25 cellular contexts compared by ENCODE assay signal in genomic region chr18:35236964-35237363, GRCh38. TPM values are rescaled to one million over a fixed set of nuclear protein-coding genes. Genes with fewer than 3 reads are reported as not detected.
DNase-seq lines count a peak whose midpoint lies in the region; ATAC-seq and TF ChIP-seq lines count a peak whose summit lies in the region.
"Had no signal": no experiment of that assay in that cellular context is flagged by ENCODE, and none has a peak within 500 bp of the region (broad histone marks: within the 10 kb centered on the region; RNA-seq: fewer than 3 reads in every experiment).

No MANE protein-coding gene starts in this region.

- CTCF ChIA-PET in HEK293 (lab: Yijun Ruan, JAX), result no interaction called here

- no peaks in the 10 kb centered on the region for H4K20me1 ChIP-seq in osteoblast (ENCODE audit: insufficient read depth, low read length)

- no peaks in the 10 kb centered on the region for H3K27me3 Mint-ChIP-seq in endodermal cell (ENCODE audit: insufficient read depth)
- H3K27me3 Mint-ChIP-seq: central memory CD8-positive, alpha-beta T cell; dendritic cell treated with granulocyte-macrophage colony-stimulating factor and Interleukin-4, amounts not matched to agents 40 ng/mL and 50 ng/mL, for 4 days; naive thymus-derived CD4-positive, alpha-beta T cell had no signal

- no peak for TF ChIP-seq CTCF in HEK293 (tag by site-specific recombination; IDR thresholded peaks at IDR 0.05)
- no peak for TF ChIP-seq CTCF in osteoblast (IDR thresholded peaks at IDR 0.05; ENCODE audit: extremely low read depth, low read depth, low read length)
- TF ChIP-seq CTCF in endodermal cell (conservative IDR thresholded peaks at IDR 0.05), result no peak

- peaks cover 2% of the 10 kb centered on the region for H3K36me3 Mint-ChIP-seq in endodermal cell (ENCODE audit: low read depth)
- H3K36me3 Mint-ChIP-seq: naive thymus-derived CD4-positive, alpha-beta T cell had no signal

- H3K27me3 ChIP-seq in osteoblast (ENCODE audit: insufficient read depth, low read length) (peaks cover 2% of the 10 kb centered on the region), endodermal cell (ENCODE audit: control insufficient read depth, insufficient read depth, low read length, poor library complexity, severe bottlenecking) (no peaks in the 10 kb centered on the region)
- H3K27me3 ChIP-seq: MG63, transverse colon had no signal

- peak; percentile 10 for DNase-seq in COLO829 (ENCODE audit: low spot score)
- DNase-seq in caudate nucleus (lab: John Stamatoyannopoulos, UW), result peak in 1 of 61 donors; percentile 4
- DNase-seq in osteoblast (ENCODE audit: insufficient read length, low spot score, missing footprints), result no peak
- no peak for DNase-seq in endodermal cell
- no peak for DNase-seq in NCI-H128 (lab: John Stamatoyannopoulos, UW; ENCODE audit: unreplicated experiment)
- DNase-seq: activated CD4-positive, alpha-beta T cell treated with anti-CD3 and anti-CD28 coated beads, Interleukin-2, amount 50 U/mL, for 48 hours; activated naive CD4-positive, alpha-beta T cell treated with Interleukin-2 at 50 U/mL for 16 hours; activated T-cell treated with anti-CD3 and anti-CD28 coated beads, Interleukin-2, amount 50 U/mL, for 72 hours; C1 segment of cervical spinal cord; Caco-2; KBM-7; MG63; naive thymus-derived CD4-positive, alpha-beta T cell; NCI-H2107; NCI-H446; psoas muscle; RPMI8226; stimulated activated CD4-positive, alpha-beta T cell treated with anti-CD3 and anti-CD28 coated beads, Interleukin-4, amount 100 ng/mL, for 1 hour; transverse colon had no signal

- H3K4me1 ChIP-seq in HEK293 (ENCODE audit: control insufficient read depth, insufficient read depth, low read length) (no peaks in the 10 kb centered on the region), osteoblast (ENCODE audit: insufficient read depth, low read length) (peaks cover 10% of the 10 kb centered on the region), endodermal cell (ENCODE audit: control insufficient read depth, insufficient read depth, low read length) (no peaks in the 10 kb centered on the region)
- H3K4me1 ChIP-seq: Caco-2 had no signal

- H3K4me2 ChIP-seq in osteoblast (ENCODE audit: insufficient read depth, low read length), result no peak overlapping the region

- H3K27ac ChIP-seq in HEK293 (ENCODE audit: extremely low read depth, low read depth, low read length) (no peak overlapping the region), caudate nucleus (ENCODE audit: low read depth, low read length) (peak overlapping the region; percentile 77), osteoblast (ENCODE audit: low read depth, low read length) (peak overlapping the region; percentile 13), endodermal cell (ENCODE audit: low read depth, low read length) (no peak overlapping the region)
- H3K27ac ChIP-seq: psoas muscle, transverse colon had no signal

- no peaks in the 10 kb centered on the region for H3K9me3 Mint-ChIP-seq in endodermal cell
- H3K9me3 Mint-ChIP-seq: activated T-cell treated with anti-CD3 and anti-CD28 coated beads, Interleukin-2, amount 50 U/mL, for 72 hours; central memory CD8-positive, alpha-beta T cell; dendritic cell treated with granulocyte-macrophage colony-stimulating factor and Interleukin-4, amounts not matched to agents 40 ng/mL and 50 ng/mL, for 4 days; naive thymus-derived CD4-positive, alpha-beta T cell; T-helper 1 cell treated with Interleukin-12 subunit alpha and Interleukin-12 subunit beta and Interleukin-4 antibody, amounts not matched to agents 30 μg/mL and 1 μg/mL, for 36 hours had no signal

- POLR2A ChIA-PET in HEK293 (lab: Yijun Ruan, JAX), result no interaction called here

- H2AFZ ChIP-seq in osteoblast (ENCODE audit: low read length), result no peak overlapping the region

- H3K36me3 ChIP-seq in HEK293 (ENCODE audit: control insufficient read depth in 2 of 2, insufficient read depth in 1 of 2, low read length in 2 of 2) (no peaks in the 10 kb centered on the region), osteoblast (ENCODE audit: insufficient read depth, low read length) (no peaks in the 10 kb centered on the region), endodermal cell (ENCODE audit: control insufficient read depth, insufficient read depth, low read length) (peaks cover under 1% of the 10 kb centered on the region)
- H3K36me3 ChIP-seq: MG63, transverse colon had no signal

- H3K9ac ChIP-seq in endodermal cell (ENCODE audit: extremely low read depth, low read length, poor library complexity, severe bottlenecking), result no peak overlapping the region

- peaks cover 7% of the 10 kb centered on the region for H3K4me1 Mint-ChIP-seq in endodermal cell
- H3K4me1 Mint-ChIP-seq: central memory CD8-positive, alpha-beta T cell had no signal

- H3K27ac Mint-ChIP-seq in endodermal cell, result no peak overlapping the region
- H3K27ac Mint-ChIP-seq: activated T-cell treated with anti-CD3 and anti-CD28 coated beads, Interleukin-2, amount 50 U/mL, for 72 hours; dendritic cell treated with granulocyte-macrophage colony-stimulating factor and Interleukin-4, amounts not matched to agents 40 ng/mL and 50 ng/mL, for 4 days; naive thymus-derived CD4-positive, alpha-beta T cell; T-helper 1 cell treated with Interleukin-12 subunit alpha and Interleukin-12 subunit beta and Interleukin-4 antibody, amounts not matched to agents 30 μg/mL and 1 μg/mL, for 36 hours had no signal

- no peaks in the 10 kb centered on the region for H3K9me3 ChIP-seq in HEK293 (ENCODE audit: control insufficient read depth, insufficient read depth, low read depth, low read length)
- H3K9me3 ChIP-seq in osteoblast (ENCODE audit: low read depth, low read length), result no peaks in the 10 kb centered on the region
- H3K9me3 ChIP-seq in endodermal cell (ENCODE audit: control insufficient read depth, low read length), result no peaks in the 10 kb centered on the region
- H3K9me3 ChIP-seq: Caco-2, MG63, psoas muscle, transverse colon had no signal

- ATAC-seq in GM21447 (IDR thresholded peaks at IDR 0.05; ENCODE audit: unreplicated experiment), result no peak
- ATAC-seq: activated T-cell treated with anti-CD3 and anti-CD28 coated beads, Interleukin-2, amount 50 U/mL, for 72 hours; esophagus mucosa; naive thymus-derived CD4-positive, alpha-beta T cell; psoas muscle had no signal

- H3K4me3 ChIP-seq in HEK293 (ENCODE audit: low read depth, low read length) (no peak overlapping the region), osteoblast (ENCODE audit: insufficient read depth, low read length) (no peak overlapping the region), endodermal cell (ENCODE audit: low read length) (no peak overlapping the region)
- H3K4me3 ChIP-seq: MG63, psoas muscle, transverse colon had no signal

- H3K4me3 Mint-ChIP-seq in endodermal cell, result no peak overlapping the region
- H3K4me3 Mint-ChIP-seq: activated T-cell treated with anti-CD3 and anti-CD28 coated beads, Interleukin-2, amount 50 U/mL, for 72 hours; central memory CD8-positive, alpha-beta T cell; dendritic cell treated with granulocyte-macrophage colony-stimulating factor and Interleukin-4, amounts not matched to agents 40 ng/mL and 50 ng/mL, for 4 days; naive thymus-derived CD4-positive, alpha-beta T cell; T-helper 1 cell treated with Interleukin-12 subunit alpha and Interleukin-12 subunit beta and Interleukin-4 antibody, amounts not matched to agents 30 μg/mL and 1 μg/mL, for 36 hours had no signal

- peaks cover 4% of the 10 kb centered on the region for H3K79me2 ChIP-seq in osteoblast (ENCODE audit: insufficient read depth, low read length)

TF ChIP-seq in HEK293, 187 proteins besides CTCF, POLR2A, EP300 and RAD21:
- TF ChIP-seq IKZF3 (tag by site-specific recombination; IDR thresholded peaks at IDR 0.05) (no peak), ZNF544 (tag by site-specific recombination; IDR thresholded peaks at IDR 0.05) (no peak), ZNF214 (tag by site-specific recombination; IDR thresholded peaks at IDR 0.05; ENCODE audit: borderline replicate concordance) (no peak), ATF2 (tag by site-specific recombination; IDR thresholded peaks at IDR 0.05; ENCODE audit: low read depth) (peak; percentile 42; the same call in 1 of the 2 replicates)

RNA-seq across cellular contexts. Expression of gene ZNF397, which starts 3.9 kb away (rescaled TPM):
- total RNA-seq in osteoblast, result 13.0 and 14.1 TPM in 2 replicates
- total RNA-seq in endodermal cell, result 10 to 100 TPM; 44.1 to 64.6 TPM
- polyA plus RNA-seq in endodermal cell (2013, experiment 1 of 2), result 43.1 TPM
- 37.0 TPM for polyA plus RNA-seq in endodermal cell (2013, experiment 2 of 2)

RNA-seq across cellular contexts. Expression of gene ZSCAN30, which starts 53.1 kb away (rescaled TPM):
- total RNA-seq in osteoblast, result 16.6 and 17.7 TPM in 2 replicates
- total RNA-seq in endodermal cell, result 10 to 100 TPM; 20.1 to 29.6 TPM
- 14.9 TPM for polyA plus RNA-seq in endodermal cell (2013, experiment 1 of 2)
- polyA plus RNA-seq in endodermal cell (2013, experiment 2 of 2), result 13.5 TPM

Comparison
In these comparisons a context has a peak if more than half of its experiments do, and no peak if none do; other contexts are left out.
1. H3K27ac ChIP-seq: peak in caudate nucleus (single experiment) and osteoblast (single experiment); none in HEK293 (single experiment) and endodermal cell (single experiment).